Comparison of ENCODE assay signal across 32 cellular contexts in the genomic region with DNA sequence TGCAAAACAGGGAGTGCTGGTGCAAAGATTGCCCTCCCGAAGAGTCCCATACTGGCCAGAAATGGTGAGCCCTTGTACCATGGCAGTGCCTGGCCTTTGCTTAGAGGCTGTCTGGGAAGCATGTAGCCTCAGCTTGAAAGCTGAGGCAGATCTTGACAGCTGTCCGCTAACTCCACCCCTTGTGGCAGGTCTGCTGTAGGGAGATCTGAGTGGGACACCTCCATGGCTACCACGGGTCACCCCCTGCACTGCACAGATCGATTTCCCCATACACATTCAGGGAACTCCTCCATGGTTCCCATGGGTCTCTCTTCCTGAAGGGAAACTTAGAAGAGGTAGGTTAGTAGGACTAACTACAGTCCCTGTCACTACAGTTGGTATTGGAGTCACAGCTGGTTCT.
"Had no signal": no experiment of that assay in that cellular context is flagged by ENCODE, and none has a peak within 500 bp of the region (broad histone marks: within the 10 kb centered on the region; RNA-seq: fewer than 3 reads in every experiment).

No MANE protein-coding gene starts in this region.

- H3K27me3 ChIP-seq: heart right ventricle, hepatocyte, left lung, neural progenitor cell, neutrophil, ovary, right atrium auricular region, right lobe of liver, stomach, testis, thyroid gland, transverse colon, upper lobe of right lung had no signal

- FAIRE-seq: urothelium cell line had no signal

- H3K9me3 Mint-ChIP-seq: mesothelial cell of epicardium; natural killer cell; nephron progenitor cell; neural progenitor cell; stimulated activated naive B cell treated with anti-CD40 and anti-IgM and Interleukin-4, amounts not matched to agents 10 μg/mL and 1 μg/mL and 100 μg/mL, for 72 hours had no signal

- DNase-seq: heart right ventricle; islet precursor cell; kidney glomerular epithelial cell; left cardiac atrium; left lung; lower lobe of right lung; mesendoderm; naive B cell; natural killer cell; nephron progenitor cell; occipital lobe; ovary; right lobe of liver; stimulated activated CD4-positive, alpha-beta T cell treated with anti-CD3 and anti-CD28 coated beads, Interleukin-1b, Interleukin-23, amount 100 ng/mL, for 48 hours; stimulated activated CD4-positive, alpha-beta T cell treated with anti-CD3 and anti-CD28 coated beads, Interleukin-2, amount 100 ng/mL, for 48 hours; stimulated activated CD4-positive, alpha-beta T cell treated with anti-CD3 and anti-CD28 coated beads, Interleukin-4, amount 100 ng/mL, for 4 hours; stimulated activated CD8-positive, alpha-beta memory T cell treated with anti-CD3 and anti-CD28 coated beads, Interleukin-4, amount 100 ng/mL, for 48 hours; stimulated activated naive B cell treated with anti-CD40 and anti-IgM and Interleukin-4, amounts not matched to agents 10 μg/mL and 1 μg/mL and 100 μg/mL, for 72 hours; stimulated activated naive CD8-positive, alpha-beta T cell treated with anti-CD3 and anti-CD28 coated beads, Interleukin-15, Interleukin-2, amounts not matched to agents 100 U/mL and 50 U/mL, for 24 hours; stomach; testis; thyroid gland; transverse colon; upper lobe of right lung had no signal

- H3K4me2 ChIP-seq: hepatocyte, neural progenitor cell, smooth muscle cell had no signal

- ATAC-seq: heart right ventricle; left cardiac atrium; left lung; lower lobe of right lung; natural killer cell; right lobe of liver; stimulated activated naive B cell treated with anti-CD40 and anti-IgM and Interleukin-4, amounts not matched to agents 10 μg/mL and 1 μg/mL and 100 μg/mL, for 72 hours; stimulated activated naive CD8-positive, alpha-beta T cell treated with anti-CD3 and anti-CD28 coated beads, Interleukin-15, Interleukin-2, amounts not matched to agents 100 U/mL and 50 U/mL, for 24 hours; upper lobe of right lung had no signal

- H3K27ac Mint-ChIP-seq: mesothelial cell of epicardium; naive B cell; natural killer cell; progenitor cell of endocrine pancreas; stimulated activated naive B cell treated with anti-CD40 and anti-IgM and Interleukin-4, amounts not matched to agents 10 μg/mL and 1 μg/mL and 100 μg/mL, for 72 hours had no signal

- H2AFZ ChIP-seq: hepatocyte, neural progenitor cell had no signal

- H3K79me2 ChIP-seq: hepatocyte had no signal

- H3K36me3 Mint-ChIP-seq: mesothelial cell of epicardium; naive B cell; natural killer cell; neural progenitor cell; stimulated activated naive B cell treated with anti-CD40 and anti-IgM and Interleukin-4, amounts not matched to agents 10 μg/mL and 1 μg/mL and 100 μg/mL, for 72 hours had no signal

- H3K27ac ChIP-seq: heart right ventricle, hepatocyte, left lung, lower lobe of right lung, neural progenitor cell, neutrophil, ovary, right atrium auricular region, right lobe of liver, stomach, testis, thyroid gland, transverse colon, upper lobe of right lung had no signal

- H3K4me3 ChIP-seq: heart right ventricle, hepatocyte, left lung, lower lobe of right lung, neural progenitor cell, ovary, right atrium auricular region, right lobe of liver, smooth muscle cell, stomach, testis, thyroid gland, transverse colon, upper lobe of right lung had no signal

- H3K4me3 Mint-ChIP-seq: mesothelial cell of epicardium; naive B cell; natural killer cell; nephron progenitor cell; neural progenitor cell; stimulated activated naive B cell treated with anti-CD40 and anti-IgM and Interleukin-4, amounts not matched to agents 10 μg/mL and 1 μg/mL and 100 μg/mL, for 72 hours had no signal

- H3K4me1 Mint-ChIP-seq: mesothelial cell of epicardium, neural progenitor cell had no signal

- H3K4me1 ChIP-seq: heart right ventricle, left lung, lower lobe of right lung, neural progenitor cell, right atrium auricular region, right lobe of liver, stomach, testis, transverse colon, upper lobe of right lung had no signal

- H3K9me3 ChIP-seq: heart right ventricle, left lung, lower lobe of right lung, neutrophil, ovary, right atrium auricular region, right lobe of liver, stomach, testis, thyroid gland, transverse colon, upper lobe of right lung had no signal

- H3K36me3 ChIP-seq: heart right ventricle, left lung, lower lobe of right lung, neural progenitor cell, neutrophil, ovary, right atrium auricular region, right lobe of liver, stomach, thyroid gland, transverse colon, upper lobe of right lung had no signal

- H3K9ac ChIP-seq: neural progenitor cell had no signal
